Comparison of ENCODE assay signal across 28 cellular contexts in genomic region chr9:34642679-34643078, GRCh38. TPM values are rescaled to one million over a fixed set of nuclear protein-coding genes. Genes with fewer than 3 reads are reported as not detected.
"Had no signal": no experiment of that assay in that cellular context is flagged by ENCODE, and none has a peak within 500 bp of the region (broad histone marks: within the 10 kb centered on the region; RNA-seq: fewer than 3 reads in every experiment).

No MANE protein-coding gene starts in this region.

- ATAC-seq: heart left ventricle; left colon; left ventricle myocardium superior; natural killer cell treated with Interleukin-12 subunit alpha and Interleukin-12 subunit beta and Interleukin-15 and Interleukin-18, amount 100 ng/mL, for 72 hours; psoas muscle; sciatic nerve; stimulated activated memory B cell treated with anti-CD40 and anti-IgM and Interleukin-4, amounts not matched to agents 10 μg/mL and 1 μg/mL and 100 μg/mL, for 72 hours; stimulated activated naive CD8-positive, alpha-beta T cell treated with anti-CD3 and anti-CD28 coated beads, Interleukin-15, amount 100 ng/mL, for 72 hours had no signal

- H3K9me3 Mint-ChIP-seq: natural killer cell treated with Interleukin-12 subunit alpha and Interleukin-12 subunit beta and Interleukin-15 and Interleukin-18, amount 100 ng/mL, for 72 hours; stimulated activated memory B cell treated with anti-CD40 and anti-IgM and Interleukin-4, amounts not matched to agents 10 μg/mL and 1 μg/mL and 100 μg/mL, for 72 hours; stimulated activated naive CD8-positive, alpha-beta T cell treated with anti-CD3 and anti-CD28 coated beads, Interleukin-15, amount 100 ng/mL, for 72 hours had no signal

- H3K27ac Mint-ChIP-seq: natural killer cell treated with Interleukin-12 subunit alpha and Interleukin-12 subunit beta and Interleukin-15 and Interleukin-18, amount 100 ng/mL, for 72 hours; stimulated activated memory B cell treated with anti-CD40 and anti-IgM and Interleukin-4, amounts not matched to agents 10 μg/mL and 1 μg/mL and 100 μg/mL, for 72 hours; stimulated activated naive CD8-positive, alpha-beta T cell treated with anti-CD3 and anti-CD28 coated beads, Interleukin-15, amount 100 ng/mL, for 72 hours had no signal

- H3K9me3 ChIP-seq: heart left ventricle, neutrophil, psoas muscle, spleen, testis, transverse colon had no signal

- H3K4me3 ChIP-seq: heart left ventricle, lung, psoas muscle, spleen, testis, transverse colon had no signal

- H3K27ac ChIP-seq: heart left ventricle, neutrophil, psoas muscle, spleen, testis, transverse colon had no signal

- H3K27me3 ChIP-seq: heart left ventricle, neutrophil, spleen, testis, transverse colon had no signal

- H3K27me3 Mint-ChIP-seq: natural killer cell treated with Interleukin-12 subunit alpha and Interleukin-12 subunit beta and Interleukin-15 and Interleukin-18, amount 100 ng/mL, for 72 hours; stimulated activated memory B cell treated with anti-CD40 and anti-IgM and Interleukin-4, amounts not matched to agents 10 μg/mL and 1 μg/mL and 100 μg/mL, for 72 hours; stimulated activated naive CD8-positive, alpha-beta T cell treated with anti-CD3 and anti-CD28 coated beads, Interleukin-15, amount 100 ng/mL, for 72 hours had no signal

- H3K36me3 ChIP-seq: heart left ventricle, neutrophil, spleen, transverse colon had no signal

- H3K36me3 Mint-ChIP-seq: natural killer cell treated with Interleukin-12 subunit alpha and Interleukin-12 subunit beta and Interleukin-15 and Interleukin-18, amount 100 ng/mL, for 72 hours; stimulated activated memory B cell treated with anti-CD40 and anti-IgM and Interleukin-4, amounts not matched to agents 10 μg/mL and 1 μg/mL and 100 μg/mL, for 72 hours had no signal

- H3K4me3 Mint-ChIP-seq: natural killer cell treated with Interleukin-12 subunit alpha and Interleukin-12 subunit beta and Interleukin-15 and Interleukin-18, amount 100 ng/mL, for 72 hours; stimulated activated memory B cell treated with anti-CD40 and anti-IgM and Interleukin-4, amounts not matched to agents 10 μg/mL and 1 μg/mL and 100 μg/mL, for 72 hours; stimulated activated naive CD8-positive, alpha-beta T cell treated with anti-CD3 and anti-CD28 coated beads, Interleukin-15, amount 100 ng/mL, for 72 hours had no signal

- DNase-seq: dermis blood vessel endothelial cell; erythroblast; hippocampal formation; left colon; left ventricle myocardium superior; mesenchymal stem cell; midbrain; psoas muscle; retina; spleen; stimulated activated CD4-positive, alpha-beta T cell treated with anti-CD3 and anti-CD28 coated beads, Interleukin-15, amount 100 ng/mL, for 24 hours; stimulated activated CD4-positive, alpha-beta T cell treated with anti-CD3 and anti-CD28 coated beads, Interleukin-1b, Interleukin-23, amount 100 ng/mL, for 48 hours; stimulated activated CD4-positive, alpha-beta T cell treated with anti-CD3 and anti-CD28 coated beads, Interleukin-4, amount 100 ng/mL, for 24 hours; stimulated activated naive CD8-positive, alpha-beta T cell treated with anti-CD3 and anti-CD28 coated beads, Interleukin-15, amount 100 ng/mL, for 72 hours; testis; transverse colon had no signal

RNA-seq across cellular contexts. Expression of gene ARID3C, which starts 13.8 kb away (rescaled TPM):
- total RNA-seq: endothelial cell of umbilical vein, left colon, left ventricle myocardium superior, lung, skeletal muscle tissue, spleen, subcutaneous adipose tissue, transverse colon, ureter had no signal

RNA-seq across cellular contexts. Expression of gene CCL27, which starts 19.8 kb away (rescaled TPM):
- total RNA-seq: dermis blood vessel endothelial cell; endothelial cell of umbilical vein; glomerular endothelial cell; kidney epithelial cell; left colon; left ventricle myocardium superior; natural killer cell treated with Interleukin-12 subunit alpha and Interleukin-12 subunit beta and Interleukin-15 and Interleukin-18, amount 100 ng/mL, for 72 hours; sciatic nerve; skeletal muscle tissue; subcutaneous adipose tissue; transverse colon had no signal
